ENCODE assay signal across 1 cellular context in genomic region chrX:130680164-130681035, GRCh38.
TF ChIP-seq lines count a peak whose summit lies in the region.

No MANE protein-coding gene starts in this region.

TF ChIP-seq in HepG2, 621 proteins besides CTCF, POLR2A, EP300 and RAD21 (continued from another document and continues in another):
- TF ChIP-seq SOX6 (IDR thresholded peaks at IDR 0.05) (no peak), SOX6 (CRISPR knock-in tag; IDR thresholded peaks at IDR 0.05) (peak; percentile 29; the same call in 1 of the 2 replicates), SALL1 (CRISPR knock-in tag; IDR thresholded peaks at IDR 0.05) (no peak), HNF4A (CRISPR knock-in tag; IDR thresholded peaks at IDR 0.05) (peak; percentile 45; the same call in 1 of the 2 replicates), ZNF709 (CRISPR knock-in tag; IDR thresholded peaks at IDR 0.05) (no peak), ZSCAN22 (CRISPR knock-in tag; IDR thresholded peaks at IDR 0.05) (no peak), E2F5 (CRISPR knock-in tag; conservative IDR thresholded peaks at IDR 0.05) (no peak), HDAC2 (CRISPR knock-in tag; IDR thresholded peaks at IDR 0.05) (no peak), KMT2A (CRISPR knock-in tag; IDR thresholded peaks at IDR 0.05) (no peak), SMAD3 (CRISPR knock-in tag; IDR thresholded peaks at IDR 0.05) (no peak), FOXP1 (IDR thresholded peaks at IDR 0.05) (no peak), FOXP1 (CRISPR knock-in tag; IDR thresholded peaks at IDR 0.05) (no peak), NCOR1 (IDR thresholded peaks at IDR 0.05; ENCODE audit: borderline replicate concordance, low read length) (no peak; the same call in 1 of the 2 replicates), ZBTB14 (CRISPR knock-in tag; IDR thresholded peaks at IDR 0.05) (no peak), MBD4 (IDR thresholded peaks at IDR 0.05; ENCODE audit: borderline replicate concordance, low read length) (no peak), ZFX (CRISPR knock-in tag; IDR thresholded peaks at IDR 0.05; ENCODE audit: low read depth) (no peak), KLF9 (CRISPR knock-in tag; IDR thresholded peaks at IDR 0.05; ENCODE audit: low read depth) (no peak), ATRX (CRISPR knock-in tag; IDR thresholded peaks at IDR 0.05; ENCODE audit: borderline replicate concordance) (no peak), ARHGAP35 (CRISPR knock-in tag; IDR thresholded peaks at IDR 0.05; ENCODE audit: borderline replicate concordance) (no peak), ZC3H4 (CRISPR knock-in tag; IDR thresholded peaks at IDR 0.05; ENCODE audit: borderline replicate concordance) (no peak), ZNF850 (CRISPR knock-in tag; conservative IDR thresholded peaks at IDR 0.05) (no peak), ZNF577 (CRISPR knock-in tag; IDR thresholded peaks at IDR 0.05; ENCODE audit: borderline replicate concordance, low read depth) (no peak), THRA (CRISPR knock-in tag; IDR thresholded peaks at IDR 0.05; ENCODE audit: borderline replicate concordance) (no peak), ZFP41 (CRISPR knock-in tag; IDR thresholded peaks at IDR 0.05; ENCODE audit: borderline replicate concordance) (no peak), REST (IDR thresholded peaks at IDR 0.05; ENCODE audit: borderline replicate concordance in 1 of 2, low read depth in 1 of 2, low read length in 2 of 2) (no peak), POGZ (CRISPR knock-in tag; IDR thresholded peaks at IDR 0.05) (no peak), ZNF547 (CRISPR knock-in tag; IDR thresholded peaks at IDR 0.05) (no peak), SOX5 (CRISPR knock-in tag; IDR thresholded peaks at IDR 0.05; ENCODE audit: borderline replicate concordance) (0 out of 2 replicates have a peak, but pooled peaks have one; percentile 26), SATB2 (CRISPR knock-in tag; IDR thresholded peaks at IDR 0.05) (no peak), AFF4 (CRISPR knock-in tag; IDR thresholded peaks at IDR 0.05) (no peak), MXD1 (CRISPR knock-in tag; IDR thresholded peaks at IDR 0.05) (no peak), STAT5B (CRISPR knock-in tag; IDR thresholded peaks at IDR 0.05) (no peak), ZNF790 (CRISPR knock-in tag; IDR thresholded peaks at IDR 0.05; ENCODE audit: borderline replicate concordance) (no peak), SP1 (IDR thresholded peaks at IDR 0.05) (no peak), SP1 (CRISPR knock-in tag; IDR thresholded peaks at IDR 0.05) (no peak), SOX13 (IDR thresholded peaks at IDR 0.05) (no peak), SOX13 (CRISPR knock-in tag; conservative IDR thresholded peaks at IDR 0.05 in 1 of 2, IDR thresholded peaks at IDR 0.05 in 1 of 2) (peak in 1 of 2 experiments; percentile 30; a peak in 1 of 4 replicates), ZBTB42 (CRISPR knock-in tag; IDR thresholded peaks at IDR 0.05) (no peak)
- TF ChIP-seq, protein P1, sequence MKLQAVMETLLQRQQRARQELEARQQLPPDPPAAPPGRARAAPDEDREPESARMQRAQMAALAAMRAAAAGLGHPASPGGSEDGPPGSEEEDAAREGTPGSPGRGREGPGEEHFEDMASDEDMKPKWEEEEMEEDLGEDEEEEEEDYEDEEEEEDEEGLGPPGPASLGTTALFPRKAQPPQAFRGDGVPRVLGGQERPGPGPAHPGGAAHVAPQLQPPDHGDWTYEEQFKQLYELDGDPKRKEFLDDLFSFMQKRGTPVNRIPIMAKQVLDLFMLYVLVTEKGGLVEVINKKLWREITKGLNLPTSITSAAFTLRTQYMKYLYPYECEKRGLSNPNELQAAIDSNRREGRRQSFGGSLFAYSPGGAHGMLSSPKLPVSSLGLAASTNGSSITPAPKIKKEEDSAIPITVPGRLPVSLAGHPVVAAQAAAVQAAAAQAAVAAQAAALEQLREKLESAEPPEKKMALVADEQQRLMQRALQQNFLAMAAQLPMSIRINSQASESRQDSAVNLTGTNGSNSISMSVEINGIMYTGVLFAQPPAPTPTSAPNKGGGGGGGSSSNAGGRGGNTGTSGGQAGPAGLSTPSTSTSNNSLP (IDR thresholded peaks at IDR 0.05; ENCODE audit: low read depth, low read length) = no peak
- TF ChIP-seq, protein P2, sequence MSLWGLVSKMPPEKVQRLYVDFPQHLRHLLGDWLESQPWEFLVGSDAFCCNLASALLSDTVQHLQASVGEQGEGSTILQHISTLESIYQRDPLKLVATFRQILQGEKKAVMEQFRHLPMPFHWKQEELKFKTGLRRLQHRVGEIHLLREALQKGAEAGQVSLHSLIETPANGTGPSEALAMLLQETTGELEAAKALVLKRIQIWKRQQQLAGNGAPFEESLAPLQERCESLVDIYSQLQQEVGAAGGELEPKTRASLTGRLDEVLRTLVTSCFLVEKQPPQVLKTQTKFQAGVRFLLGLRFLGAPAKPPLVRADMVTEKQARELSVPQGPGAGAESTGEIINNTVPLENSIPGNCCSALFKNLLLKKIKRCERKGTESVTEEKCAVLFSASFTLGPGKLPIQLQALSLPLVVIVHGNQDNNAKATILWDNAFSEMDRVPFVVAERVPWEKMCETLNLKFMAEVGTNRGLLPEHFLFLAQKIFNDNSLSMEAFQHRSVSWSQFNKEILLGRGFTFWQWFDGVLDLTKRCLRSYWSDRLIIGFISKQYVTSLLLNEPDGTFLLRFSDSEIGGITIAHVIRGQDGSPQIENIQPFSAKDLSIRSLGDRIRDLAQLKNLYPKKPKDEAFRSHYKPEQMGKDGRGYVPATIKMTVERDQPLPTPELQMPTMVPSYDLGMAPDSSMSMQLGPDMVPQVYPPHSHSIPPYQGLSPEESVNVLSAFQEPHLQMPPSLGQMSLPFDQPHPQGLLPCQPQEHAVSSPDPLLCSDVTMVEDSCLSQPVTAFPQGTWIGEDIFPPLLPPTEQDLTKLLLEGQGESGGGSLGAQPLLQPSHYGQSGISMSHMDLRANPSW (CRISPR knock-in tag; IDR thresholded peaks at IDR 0.05; ENCODE audit: borderline replicate concordance) = no peak
- TF ChIP-seq, protein P3, sequence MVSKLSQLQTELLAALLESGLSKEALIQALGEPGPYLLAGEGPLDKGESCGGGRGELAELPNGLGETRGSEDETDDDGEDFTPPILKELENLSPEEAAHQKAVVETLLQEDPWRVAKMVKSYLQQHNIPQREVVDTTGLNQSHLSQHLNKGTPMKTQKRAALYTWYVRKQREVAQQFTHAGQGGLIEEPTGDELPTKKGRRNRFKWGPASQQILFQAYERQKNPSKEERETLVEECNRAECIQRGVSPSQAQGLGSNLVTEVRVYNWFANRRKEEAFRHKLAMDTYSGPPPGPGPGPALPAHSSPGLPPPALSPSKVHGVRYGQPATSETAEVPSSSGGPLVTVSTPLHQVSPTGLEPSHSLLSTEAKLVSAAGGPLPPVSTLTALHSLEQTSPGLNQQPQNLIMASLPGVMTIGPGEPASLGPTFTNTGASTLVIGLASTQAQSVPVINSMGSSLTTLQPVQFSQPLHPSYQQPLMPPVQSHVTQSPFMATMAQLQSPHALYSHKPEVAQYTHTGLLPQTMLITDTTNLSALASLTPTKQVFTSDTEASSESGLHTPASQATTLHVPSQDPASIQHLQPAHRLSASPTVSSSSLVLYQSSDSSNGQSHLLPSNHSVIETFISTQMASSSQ (IDR thresholded peaks at IDR 0.05; ENCODE audit: low read depth) = peak; percentile 65
- TF ChIP-seq, protein P3 (CRISPR knock-in tag; IDR thresholded peaks at IDR 0.05; ENCODE audit: borderline replicate concordance) = no peak; the same call in 1 of the 2 replicates
- TF ChIP-seq, protein P4, sequence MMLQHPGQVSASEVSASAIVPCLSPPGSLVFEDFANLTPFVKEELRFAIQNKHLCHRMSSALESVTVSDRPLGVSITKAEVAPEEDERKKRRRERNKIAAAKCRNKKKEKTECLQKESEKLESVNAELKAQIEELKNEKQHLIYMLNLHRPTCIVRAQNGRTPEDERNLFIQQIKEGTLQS (CRISPR knock-in tag; IDR thresholded peaks at IDR 0.05) = no peak
